Comparison of ENCODE assay signal across 1 cellular context in genomic region chr20:31515775-31516107, GRCh38.
TF ChIP-seq lines count a peak whose summit lies in the region.

No MANE protein-coding gene starts in this region.

TF ChIP-seq in GM12878, 131 proteins besides CTCF, POLR2A, EP300 and RAD21:
- TF ChIP-seq STAT1 (conservative IDR thresholded peaks at IDR 0.05) (no peak), MTA2 (IDR thresholded peaks at IDR 0.05; ENCODE audit: low read depth) (no peak), ZNF384 (IDR thresholded peaks at IDR 0.05; ENCODE audit: borderline replicate concordance, low read depth, low read length) (no peak), YY1 (IDR thresholded peaks at IDR 0.05; ENCODE audit: low read depth, low read length) (peak; percentile 26; the same call in 1 of the 2 replicates), PBX3 (IDR thresholded peaks at IDR 0.05; ENCODE audit: insufficient replicate concordance, low read depth, low read length) (no peak), SIN3A (IDR thresholded peaks at IDR 0.05; ENCODE audit: low read depth, low read length) (no peak), ZBTB33 (IDR thresholded peaks at IDR 0.05) (no peak), NR2C1 (IDR thresholded peaks at IDR 0.05) (no peak), CHD4 (IDR thresholded peaks at IDR 0.05) (no peak), SRF (IDR thresholded peaks at IDR 0.05; ENCODE audit: low read depth in 2 of 2, low read length in 2 of 2) (peak; percentile 21 to 28; a peak in 1 of 4 replicates)
